ENCODE assay signal across 25 cellular contexts in genomic region chr19:17380426-17381138, GRCh38. TPM values are rescaled to one million over a fixed set of nuclear protein-coding genes. Genes with fewer than 3 reads are reported as not detected.
"Had no signal": no experiment of that assay in that cellular context is flagged by ENCODE, and none has a peak within 500 bp of the region (broad histone marks: within the 10 kb centered on the region; RNA-seq: fewer than 3 reads in every experiment).

No MANE protein-coding gene starts in this region.

- ATAC-seq: HepG2 had no signal

- H3K27ac ChIP-seq: KMS-11, SJSA1, SK-N-MC had no signal

- H3K27me3 ChIP-seq: SJSA1 had no signal

- DNase-seq: IMR-90, MV-4-11, NCI-H1048, NCI-H1105, NCI-H1417, NCI-H1436 treated with DMSO at 0.1 percent for 48 hours, NCI-H1694, NCI-H187 treated with DMSO at 0.1 percent for 48 hours, NCI-H2107, NCI-H226, NCI-H446, NCI-H510A, NCI-H524 treated with DMSO at 0.1 percent for 48 hours, NCI-H69, NCI-H774, Right ventricle myocardium superior, RPMI8226, SIG-M5 had no signal

RNA-seq across cellular contexts. Expression of gene PLVAP, which starts 3.4 kb away (rescaled TPM):
- total RNA-seq: HepG2, HT1080, IMR-90, LHCN-M2, MCF 10A, SJSA1 had no signal
- polyA plus RNA-seq: IMR-90 had no signal

RNA-seq across cellular contexts. Expression of gene CCDC194, which starts 13.4 kb away (rescaled TPM):
- total RNA-seq: HT1080, IMR-90, LHCN-M2, Right ventricle myocardium superior, SJSA1 had no signal
- polyA plus RNA-seq: IMR-90 had no signal

RNA-seq across cellular contexts. Expression of gene BST2, which starts 24.8 kb away (rescaled TPM):
- total RNA-seq: HT1080 had no signal
